ENCODE assay signal across 12 cellular contexts in the genomic region with DNA sequence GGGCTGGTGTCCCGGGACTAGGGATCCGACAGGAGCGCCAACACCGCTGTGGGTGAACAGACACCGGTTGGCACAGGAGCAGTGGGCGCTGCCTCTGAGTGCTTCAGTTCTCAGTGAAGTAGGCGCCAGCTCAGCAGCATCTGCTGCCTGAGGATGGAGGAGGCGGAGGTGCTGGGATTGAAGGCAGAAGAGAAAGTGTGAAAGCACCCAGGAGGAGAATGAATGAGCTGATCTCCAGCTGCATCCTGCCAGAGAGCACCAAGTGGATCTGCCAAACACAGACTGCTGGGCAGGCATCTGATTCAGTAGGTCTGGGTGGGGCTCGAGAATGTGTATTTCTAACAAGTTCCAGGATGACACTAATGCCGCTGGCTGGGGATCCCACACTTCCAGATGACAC.
DNase-seq lines count a peak whose midpoint lies in the region; ATAC-seq and TF ChIP-seq lines count a peak whose summit lies in the region.
"Had no signal": no experiment of that assay in that cellular context is flagged by ENCODE, and none has a peak within 500 bp of the region (broad histone marks: within the 10 kb centered on the region; RNA-seq: fewer than 3 reads in every experiment).

No MANE protein-coding gene starts in this region.

- DNase-seq in NCI-H2171 treated with DMSO at 0.1 percent for 48 hours (lab: John Stamatoyannopoulos, UW) (peak; percentile 15), NCI-H2171 (lab: John Stamatoyannopoulos, UW) (no peak), MG63 (peak; percentile 56), activated B cell treated with CpG ODN at 0.5 μM for 24 hours (no peak), nucleus accumbens (lab: John Stamatoyannopoulos, UW) (peak in 35 of 56 donors; percentile 5 to 83 (median 47)), NCI-H526 (lab: John Stamatoyannopoulos, UW) (no peak)
- DNase-seq: activated T-cell treated with anti-CD3 and anti-CD28 coated beads for 4 hours; stimulated activated naive B cell treated with anti-CD40 and anti-IgM and Interleukin-4, amounts not matched to agents 10 μg/mL and 1 μg/mL and 100 μg/mL, for 72 hours had no signal

- no peak for ATAC-seq in activated B cell treated with CpG ODN at 0.5 μM for 24 hours (ENCODE audit: low read depth)
- ATAC-seq in GM18511 (IDR thresholded peaks at IDR 0.05; ENCODE audit: unreplicated experiment) = no peak
- no peak for ATAC-seq in HG02571 (IDR thresholded peaks at IDR 0.05; ENCODE audit: unreplicated experiment)

- CTCF ChIA-PET in activated B cell treated with CpG ODN at 0.5 μM for 24 hours (lab: Charles Lee) = interaction anchor here (1.2 to 1.5 kb wide), 2 partner anchors 24 to 524 kb away, joined by 4 read pairs; a partner anchor contains a TSS

- H3K27ac Mint-ChIP-seq in activated B cell treated with CpG ODN at 0.5 μM for 24 hours = peak overlapping the region; percentile 44

- no peak overlapping the region for H3K4me3 ChIP-seq in MG63
- H3K4me3 ChIP-seq: coronary artery, hepatocyte had no signal

- H3K36me3 ChIP-seq in MG63 = no peaks in the 10 kb centered on the region

- no peak overlapping the region for H3K4me3 Mint-ChIP-seq in activated B cell treated with CpG ODN at 0.5 μM for 24 hours
- H3K4me3 Mint-ChIP-seq: stimulated activated naive B cell treated with anti-CD40 and anti-IgM and Interleukin-4, amounts not matched to agents 10 μg/mL and 1 μg/mL and 100 μg/mL, for 72 hours had no signal

- no peak for TF ChIP-seq CTCF in activated B cell treated with CpG ODN at 0.5 μM for 24 hours (IDR thresholded peaks at IDR 0.05)

- no peaks in the 10 kb centered on the region for H3K27me3 Mint-ChIP-seq in activated B cell treated with CpG ODN at 0.5 μM for 24 hours
- H3K27me3 Mint-ChIP-seq: stimulated activated naive B cell treated with anti-CD40 and anti-IgM and Interleukin-4, amounts not matched to agents 10 μg/mL and 1 μg/mL and 100 μg/mL, for 72 hours had no signal

- no peaks in the 10 kb centered on the region for H3K9me3 Mint-ChIP-seq in activated B cell treated with CpG ODN at 0.5 μM for 24 hours
- H3K9me3 Mint-ChIP-seq: stimulated activated naive B cell treated with anti-CD40 and anti-IgM and Interleukin-4, amounts not matched to agents 10 μg/mL and 1 μg/mL and 100 μg/mL, for 72 hours had no signal

- no peaks in the 10 kb centered on the region for H3K9me3 ChIP-seq in MG63

- H3K4me1 Mint-ChIP-seq in activated B cell treated with CpG ODN at 0.5 μM for 24 hours = no peaks in the 10 kb centered on the region

- no peaks in the 10 kb centered on the region for H3K27me3 ChIP-seq in MG63
- H3K27me3 ChIP-seq: hepatocyte had no signal

- POLR2A ChIA-PET in activated B cell treated with CpG ODN at 0.5 μM for 24 hours (lab: Charles Lee) = interaction anchor here (1.5 kb wide), 1 partner anchor 94 kb away, joined by 3 read pairs; no protein-coding TSS in a partner anchor

- H3K36me3 Mint-ChIP-seq in activated B cell treated with CpG ODN at 0.5 μM for 24 hours (ENCODE audit: low read depth) = no peaks in the 10 kb centered on the region

- intact Hi-C loops in activated B cell treated with CpG ODN at 0.5 μM for 24 hours (cut with micrococcal nuclease) = loop anchor here (10.0 kb wide), 2 partner anchors 285 to 635 kb away; no protein-coding TSS in a partner anchor

Comparison
In these comparisons a context has a peak if more than half of its experiments do, and no peak if none do; other contexts are left out.
1. DNase-seq: peak in NCI-H2171 treated with DMSO at 0.1 percent for 48 hours (single experiment), MG63 (single experiment) and nucleus accumbens (35 of 56); none in NCI-H2171 (single experiment), activated B cell treated with CpG ODN at 0.5 μM for 24 hours (single experiment) and NCI-H526 (0 of 2).